In the genomic region with DNA sequence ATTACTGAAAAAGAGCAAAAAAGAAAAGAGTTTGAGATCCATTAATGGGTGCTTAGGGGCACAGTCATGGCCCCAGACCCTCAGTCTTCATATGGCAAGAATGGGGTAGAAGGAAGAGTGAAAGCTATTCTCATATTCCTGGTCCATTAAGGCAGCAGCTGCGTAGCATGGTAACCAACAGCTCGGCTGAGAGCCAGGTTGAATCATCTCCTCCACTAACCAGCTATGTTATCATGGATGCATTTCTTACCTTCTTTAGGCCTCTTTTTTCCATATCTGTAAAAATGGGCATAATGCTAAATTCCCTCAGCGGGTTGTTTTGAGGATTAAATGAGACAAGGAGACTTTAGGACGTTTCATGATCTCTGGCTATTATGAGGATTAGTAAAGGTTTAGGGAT, we compare ENCODE assay signal across 17 cellular contexts. TPM values are rescaled to one million over a fixed set of nuclear protein-coding genes. Genes with fewer than 3 reads are reported as not detected.
DNase-seq lines count a peak whose midpoint lies in the region; ATAC-seq, FAIRE-seq and TF ChIP-seq lines count a peak whose summit lies in the region.
"Had no signal": no experiment of that assay in that cellular context is flagged by ENCODE, and none has a peak within 500 bp of the region (broad histone marks: within the 10 kb centered on the region; RNA-seq: fewer than 3 reads in every experiment).

No MANE protein-coding gene starts in this region.

- H3K9me1 ChIP-seq in endothelial cell of umbilical vein (replicated peaks; ENCODE audit: control insufficient read depth, extremely low read depth, insufficient read depth, low read length): no peaks in the 10 kb centered on the region

- no peak overlapping the region for H3K9ac ChIP-seq in endothelial cell of umbilical vein (replicated peaks; ENCODE audit: extremely low read depth, insufficient read depth, low read length)
- H3K9ac ChIP-seq in trophoblast cell (ENCODE audit: low read length): no peak overlapping the region

- H3K36me3 ChIP-seq in RWPE2 (ENCODE audit: low read depth) (no peaks in the 10 kb centered on the region), endothelial cell of umbilical vein (ENCODE audit: control insufficient read depth in 2 of 2, extremely low read depth in 1 of 2, insufficient read depth in 2 of 2, low read length in 2 of 2) (no peaks in the 10 kb centered on the region), trophoblast cell (ENCODE audit: control insufficient read depth in 1 of 2, insufficient read depth in 2 of 2, low read length in 2 of 2) (no peaks in the 10 kb centered on the region)
- H3K36me3 ChIP-seq: BE2C, heart left ventricle, right lobe of liver had no signal

- H3K4me1 ChIP-seq in RWPE2 (ENCODE audit: insufficient read depth, poor library complexity, severe bottlenecking): peaks cover 23% of the 10 kb centered on the region
- H3K4me1 ChIP-seq in endothelial cell of umbilical vein (ENCODE audit: control insufficient read depth, extremely low read depth, insufficient read depth, low read length): peaks cover 17% of the 10 kb centered on the region
- peaks cover 17 to 22% of the 10 kb centered on the region in 2 experiments for H3K4me1 ChIP-seq in trophoblast cell (ENCODE audit: control insufficient read depth in 1 of 2, insufficient read depth in 2 of 2, low read length in 2 of 2)

- H3K27ac ChIP-seq in RWPE2 (ENCODE audit: poor library complexity, severe bottlenecking): peak overlapping the region; percentile 98
- peak overlapping the region; percentile 96 for H3K27ac ChIP-seq in endothelial cell of umbilical vein (ENCODE audit: insufficient read depth, low read depth, low read length)
- H3K27ac ChIP-seq in trophoblast cell (ENCODE audit: low read depth, low read length): peak overlapping the region; percentile 79
- H3K27ac ChIP-seq: right lobe of liver had no signal

- H2AFZ ChIP-seq in endothelial cell of umbilical vein (ENCODE audit: low read depth, low read length) (peak overlapping the region; percentile 25), trophoblast cell (ENCODE audit: insufficient read depth, low read length, poor library complexity) (no peak overlapping the region)

- intact Hi-C loops in endothelial cell of umbilical vein (cut with micrococcal nuclease): no loop called here

- no peak for TF ChIP-seq CTCF in RWPE2 (IDR thresholded peaks at IDR 0.05; ENCODE audit: poor library complexity, severe bottlenecking)
- TF ChIP-seq CTCF in endothelial cell of umbilical vein (IDR thresholded peaks at IDR 0.05; ENCODE audit: extremely low read depth in 1 of 2, insufficient read depth in 1 of 2, low read depth in 1 of 2, low read length in 2 of 2): no peak

- POLR2A ChIA-PET in endothelial cell of umbilical vein (lab: Charles Lee): no interaction called here

- dilution Hi-C loops in endothelial cell of umbilical vein (cut with MboI; ENCODE audit: extremely low pct_ligation_motif_present, low sequenced_read_pairs): no loop called here

- H3K79me2 ChIP-seq in endothelial cell of umbilical vein (ENCODE audit: control insufficient read depth, insufficient read depth, low read length) (no peaks in the 10 kb centered on the region), trophoblast cell (ENCODE audit: control insufficient read depth, insufficient read depth, low read length, poor library complexity) (no peaks in the 10 kb centered on the region)

- H4K20me1 ChIP-seq in endothelial cell of umbilical vein (replicated peaks; ENCODE audit: control insufficient read depth, extremely low read depth, insufficient read depth, low read length): no peaks in the 10 kb centered on the region

- no peak overlapping the region for H3K14ac ChIP-seq in trophoblast cell (ENCODE audit: low read length)

- H3K18ac ChIP-seq in trophoblast cell (ENCODE audit: low read length): no peak overlapping the region

- no peak overlapping the region for H2BK120ac ChIP-seq in trophoblast cell (ENCODE audit: insufficient read depth, low read length, poor library complexity)

- H4K91ac ChIP-seq in trophoblast cell (ENCODE audit: low read depth, low read length): peak overlapping the region; percentile 40

- ATAC-seq in RWPE2 (ENCODE audit: low read depth) (no peak), GM19035 (IDR thresholded peaks at IDR 0.05; ENCODE audit: unreplicated experiment) (no peak), GM21423 (IDR thresholded peaks at IDR 0.05; ENCODE audit: unreplicated experiment) (no peak)

- no peak overlapping the region for H3K23ac ChIP-seq in trophoblast cell (ENCODE audit: low read length)

- H2BK5ac ChIP-seq in trophoblast cell (ENCODE audit: low read depth, low read length, poor library complexity): no peak overlapping the region

- H2BK12ac ChIP-seq in trophoblast cell (ENCODE audit: low read length): peak overlapping the region; percentile 65

- no peak for FAIRE-seq in endothelial cell of umbilical vein (lab: Jason Lieb, UNC)
- FAIRE-seq: kidney had no signal

- H3K4me3 ChIP-seq in RWPE2 (ENCODE audit: severe bottlenecking): no peak overlapping the region
- no peak overlapping the region for H3K4me3 ChIP-seq in endothelial cell of umbilical vein (replicated peaks in 1 of 3; ENCODE audit: insufficient read depth in 1 of 3, low read depth in 1 of 3, low read length in 3 of 3)
- H3K4me3 ChIP-seq in trophoblast cell (ENCODE audit: low read depth, low read length): no peak overlapping the region
- H3K4me3 ChIP-seq: heart left ventricle, right lobe of liver had no signal

- CTCF ChIA-PET in endothelial cell of umbilical vein (lab: Charles Lee): interaction anchor here (0.6 to 3.4 kb wide), 10 partner anchors 8 to 334 kb away, joined by 3 to 14 read pairs (median 4); partner anchors contain the start of gene SARS1

- peak overlapping the region; percentile 4 for H3K4ac ChIP-seq in trophoblast cell (ENCODE audit: low read depth, low read length)

- H3K9me3 ChIP-seq in RWPE2 (ENCODE audit: severe bottlenecking) (no peaks in the 10 kb centered on the region), endothelial cell of umbilical vein (replicated peaks; ENCODE audit: control insufficient read depth, insufficient read depth, low read length) (no peaks in the 10 kb centered on the region), trophoblast cell (ENCODE audit: insufficient read depth, low read depth, low read length) (no peaks in the 10 kb centered on the region)
- H3K9me3 ChIP-seq: BE2C, heart left ventricle, neutrophil, right lobe of liver had no signal

- H3K79me1 ChIP-seq in trophoblast cell (ENCODE audit: low read length): peaks cover 18% of the 10 kb centered on the region

- DNase-seq in ELR (ENCODE audit: low read depth): peak; percentile 72
- no peak for DNase-seq in RWPE2 (ENCODE audit: low spot score)
- no peak for DNase-seq in endothelial cell of umbilical vein (ENCODE audit: low read depth, low spot score)
- no peak for DNase-seq in trophoblast cell
- DNase-seq in effector CD4-positive, alpha-beta T cell: no peak
- DNase-seq: activated B cell treated with CpG ODN at 0.5 μM for 24 hours; activated CD8-positive, alpha-beta memory T cell treated with anti-CD3 and anti-CD28 coated beads, Interleukin-2, amount 10 ng/mL, durations not matched to agents 7 days and 5 days; kidney; NCI-H1105; NCI-H2171 treated with DMSO at 0.1 percent for 48 hours; stimulated activated CD4-positive, alpha-beta T cell treated with anti-CD3 and anti-CD28 coated beads, Interleukin-2, amount 100 ng/mL, for 24 hours had no signal

- H3K27me3 ChIP-seq in RWPE2 (ENCODE audit: insufficient read depth, poor library complexity, severe bottlenecking) (no peaks in the 10 kb centered on the region), endothelial cell of umbilical vein (ENCODE audit: control insufficient read depth in 2 of 2, insufficient read depth in 2 of 2, low read length in 2 of 2) (no peaks in the 10 kb centered on the region), trophoblast cell (ENCODE audit: insufficient read depth, low read length) (no peaks in the 10 kb centered on the region)
- H3K27me3 ChIP-seq: BE2C, heart left ventricle, neutrophil, right lobe of liver had no signal

- WGBS in trophoblast cell (ENCODE audit: extremely low coverage, insufficient coverage, insufficient read length): no CpG with 5 or more reads among the region's 4 CpGs

- no peak overlapping the region for H2AK5ac ChIP-seq in trophoblast cell (ENCODE audit: low read length)

- no peak overlapping the region for H4K8ac ChIP-seq in trophoblast cell (ENCODE audit: low read depth, low read length)

- no peak for TF ChIP-seq POLR2A in endothelial cell of umbilical vein (IDR thresholded peaks at IDR 0.05; ENCODE audit: low read depth, low read length)

- H3K4me2 ChIP-seq in endothelial cell of umbilical vein (ENCODE audit: insufficient read depth, low read length): no peak overlapping the region
- no peak overlapping the region for H3K4me2 ChIP-seq in trophoblast cell (ENCODE audit: low read length)

- H4K12ac ChIP-seq in trophoblast cell (ENCODE audit: low read depth, low read length): no peak overlapping the region

- no TSS peak for BruUV-seq in endothelial cell of umbilical vein (replicated peaks; lab: Mats Ljungman, UMichigan)

TF ChIP-seq in endothelial cell of umbilical vein, 7 proteins besides CTCF, POLR2A, EP300 and RAD21 (continues in another document):
- TF ChIP-seq FOS (IDR thresholded peaks at IDR 0.05; ENCODE audit: borderline replicate concordance, insufficient read depth, low read length): no peak
- TF ChIP-seq, protein P1, sequence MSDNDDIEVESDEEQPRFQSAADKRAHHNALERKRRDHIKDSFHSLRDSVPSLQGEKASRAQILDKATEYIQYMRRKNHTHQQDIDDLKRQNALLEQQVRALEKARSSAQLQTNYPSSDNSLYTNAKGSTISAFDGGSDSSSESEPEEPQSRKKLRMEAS (IDR thresholded peaks at IDR 0.05; ENCODE audit: insufficient read depth, insufficient read length): no peak

RNA-seq across cellular contexts. Expression of gene SARS1, which starts 15.0 kb away (rescaled TPM):
- 176 and 178 TPM in 2 replicates for total RNA-seq in endothelial cell of umbilical vein
- polyA plus RNA-seq in endothelial cell of umbilical vein: 87.8 and 110 TPM in 2 replicates
- polyA plus RNA-seq in endothelial cell of umbilical vein (2011; cell fraction: cytosol; rRNA removed): 146 and 163 TPM in 2 replicates
- 208 and 220 TPM in 2 replicates for polyA plus RNA-seq in endothelial cell of umbilical vein (2011; cell fraction: nucleus; rRNA removed)
- 140 and 165 TPM in 2 replicates for polyA plus RNA-seq in endothelial cell of umbilical vein (2012)
- polyA minus RNA-seq in endothelial cell of umbilical vein: 108 and 116 TPM in 2 replicates
- polyA minus RNA-seq in endothelial cell of umbilical vein (2011; cell fraction: cytosol; rRNA and poly(A)+ RNA removed): 72.6 TPM
- 49.5 and 68.2 TPM in 2 replicates for polyA minus RNA-seq in endothelial cell of umbilical vein (2011; cell fraction: nucleus; rRNA and poly(A)+ RNA removed)
- polyA plus RNA-seq in trophoblast cell (2013): 192 and 196 TPM in 2 replicates

RNA-seq across cellular contexts. Expression of gene CELSR2, which starts 50.6 kb away (rescaled TPM):
- total RNA-seq in endothelial cell of umbilical vein: 1.4 and 2.2 TPM in 2 replicates
- 0.76 and 0.90 TPM in 2 replicates for polyA plus RNA-seq in endothelial cell of umbilical vein
- 0.52 and 0.78 TPM in 2 replicates for polyA plus RNA-seq in endothelial cell of umbilical vein (2011; cell fraction: cytosol; rRNA removed)
- 1.5 and 1.9 TPM in 2 replicates for polyA plus RNA-seq in endothelial cell of umbilical vein (2011; cell fraction: nucleus; rRNA removed)
- 0.83 and 0.86 TPM in 2 replicates for polyA plus RNA-seq in endothelial cell of umbilical vein (2012)
- polyA minus RNA-seq in endothelial cell of umbilical vein: 2.1 and 2.8 TPM in 2 replicates
- 11.6 TPM for polyA minus RNA-seq in endothelial cell of umbilical vein (2011; cell fraction: cytosol; rRNA and poly(A)+ RNA removed)
- polyA minus RNA-seq in endothelial cell of umbilical vein (2011; cell fraction: nucleus; rRNA and poly(A)+ RNA removed): 1.4 TPM in 2 replicates
- 18.9 and 19.5 TPM in 2 replicates for polyA plus RNA-seq in trophoblast cell (2013)
